In the genomic region with DNA sequence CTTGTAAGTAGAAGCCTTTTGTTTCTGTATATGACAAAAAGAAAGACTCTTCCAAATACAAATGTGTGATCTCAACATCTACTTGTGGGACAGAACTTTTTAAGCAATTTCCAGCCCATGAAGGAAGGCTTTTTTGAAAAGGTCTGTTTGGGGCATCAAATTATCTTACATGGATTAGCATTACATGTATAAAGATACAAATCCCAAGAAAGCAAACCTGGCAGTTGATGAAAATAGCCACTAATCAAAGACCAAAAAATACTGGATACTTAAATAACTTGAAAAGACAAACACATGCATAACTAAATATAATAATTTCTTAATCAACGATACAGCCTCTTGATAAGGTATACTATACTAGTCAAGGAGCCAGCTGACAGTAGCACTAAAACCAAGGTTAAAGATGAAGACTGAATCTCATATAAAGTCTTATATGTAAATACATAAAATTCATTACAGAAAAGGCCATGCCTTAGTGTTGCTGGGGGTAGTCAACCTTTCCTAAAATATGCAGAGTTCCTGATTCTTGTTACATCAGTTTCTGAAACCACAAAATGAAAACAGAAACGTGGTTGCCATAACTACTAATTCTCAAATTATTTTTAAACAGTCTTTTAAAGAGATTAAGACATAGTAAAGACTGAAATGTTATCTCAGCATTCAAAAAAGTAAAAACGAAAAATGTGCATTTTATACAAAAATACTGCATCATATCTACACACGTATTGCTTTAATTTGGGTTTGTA, we compare ENCODE assay signal across 8 cellular contexts. TPM values are rescaled to one million over a fixed set of nuclear protein-coding genes. Genes with fewer than 3 reads are reported as not detected.
DNase-seq lines count a peak whose midpoint lies in the region; ATAC-seq and TF ChIP-seq lines count a peak whose summit lies in the region.

No MANE protein-coding gene starts in this region.

- no peaks in the 10 kb centered on the region for H3K9me2 ChIP-seq in hepatocyte (replicated peaks; ENCODE audit: insufficient read depth)

- peaks cover 28% of the 10 kb centered on the region for H3K36me3 Mint-ChIP-seq in activated CD8-positive, alpha-beta T cell treated with anti-CD3 and anti-CD28 coated beads for 36 hours (ENCODE audit: low read depth)

- peak overlapping the region; percentile 86 for H3K27ac ChIP-seq in hepatocyte
- H3K27ac ChIP-seq in testis, result peak overlapping the region; percentile 60 to 87

- H2AFZ ChIP-seq in hepatocyte, result no peak overlapping the region

- H3K9me3 ChIP-seq in hepatocyte (ENCODE audit: low read depth), result no peaks in the 10 kb centered on the region
- H3K9me3 ChIP-seq in testis, result no peaks in the 10 kb centered on the region

- peak overlapping the region; percentile 80 for H3K27ac Mint-ChIP-seq in activated CD8-positive, alpha-beta T cell treated with anti-CD3 and anti-CD28 coated beads for 36 hours

- POLR2A ChIA-PET in activated CD8-positive, alpha-beta T cell treated with anti-CD3 and anti-CD28 coated beads for 36 hours (lab: Charles Lee), result no interaction called here

- H3K4me1 Mint-ChIP-seq in activated CD8-positive, alpha-beta T cell treated with anti-CD3 and anti-CD28 coated beads for 36 hours (ENCODE audit: low read depth), result peaks cover 68% of the 10 kb centered on the region

- no peaks in the 10 kb centered on the region for H3K27me3 Mint-ChIP-seq in activated CD8-positive, alpha-beta T cell treated with anti-CD3 and anti-CD28 coated beads for 36 hours

- peaks cover 9% of the 10 kb centered on the region for H3K4me1 ChIP-seq in hepatocyte (ENCODE audit: insufficient read depth)
- H3K4me1 ChIP-seq in testis, result peaks cover 9% of the 10 kb centered on the region

- WGBS in hepatocyte (ENCODE audit: low lambda C conversion rate, missing lambda C conversion rate), result 69% methylated on average over 4 of the region's 4 CpGs
- WGBS in testis, 2 donors, result 35 to 41% methylated on average over 4 of the region's 4 CpGs

- H3K79me2 ChIP-seq in hepatocyte, result peaks cover 72% of the 10 kb centered on the region

- H3K27me3 ChIP-seq in hepatocyte, result no peaks in the 10 kb centered on the region
- H3K27me3 ChIP-seq in testis, result no peaks in the 10 kb centered on the region
- no peaks in the 10 kb centered on the region for H3K27me3 ChIP-seq in H7 (ENCODE audit: control insufficient read depth, insufficient read depth, low read length)

- TF ChIP-seq POLR2A in GM15510 (IDR thresholded peaks at IDR 0.05; ENCODE audit: borderline replicate concordance, extremely low read depth, insufficient read length) (peak; percentile 4), testis (IDR thresholded peaks at IDR 0.05) (no peak)

- DNase-seq in activated CD8-positive, alpha-beta T cell treated with anti-CD3 and anti-CD28 coated beads for 36 hours, result peak; percentile 26
- DNase-seq in hepatocyte (ENCODE audit: low spot score) (no peak), testis (no peak), H7 (no peak), NCI-H748 treated with DMSO at 0.1 percent for 48 hours (lab: John Stamatoyannopoulos, UW) (no peak), posterior vena cava (ENCODE audit: low spot score) (no peak)

- no peaks in the 10 kb centered on the region for H4K20me1 ChIP-seq in hepatocyte (ENCODE audit: insufficient read depth, poor library complexity, severe bottlenecking)

- CTCF ChIA-PET in activated CD8-positive, alpha-beta T cell treated with anti-CD3 and anti-CD28 coated beads for 36 hours (lab: Charles Lee), result no interaction called here

- peaks cover 7% of the 10 kb centered on the region for H3K9me3 Mint-ChIP-seq in activated CD8-positive, alpha-beta T cell treated with anti-CD3 and anti-CD28 coated beads for 36 hours

- H3K4me3 Mint-ChIP-seq in activated CD8-positive, alpha-beta T cell treated with anti-CD3 and anti-CD28 coated beads for 36 hours, result peak overlapping the region; percentile 74

- ATAC-seq in HG03432 (IDR thresholded peaks at IDR 0.05; ENCODE audit: unreplicated experiment), result peak; percentile 40
- ATAC-seq in activated CD8-positive, alpha-beta T cell treated with anti-CD3 and anti-CD28 coated beads for 36 hours, result peak; percentile 10

- H3K4me3 ChIP-seq in hepatocyte (peak overlapping the region; percentile 19), testis (no peak overlapping the region), H7 (ENCODE audit: insufficient read depth, low read depth, low read length) (no peak overlapping the region)

- peak overlapping the region; percentile 74 for H3K4me2 ChIP-seq in hepatocyte

- H3K36me3 ChIP-seq in hepatocyte (replicated peaks; ENCODE audit: insufficient read depth, low read depth), result no peaks in the 10 kb centered on the region
- no peaks in the 10 kb centered on the region for H3K36me3 ChIP-seq in testis (ENCODE audit: low read depth, missing control alignments)
- H3K36me3 ChIP-seq in H7 (replicated peaks; ENCODE audit: control insufficient read depth, insufficient read depth, low read length), result no peaks in the 10 kb centered on the region

- intact Hi-C loops in activated CD8-positive, alpha-beta T cell treated with anti-CD3 and anti-CD28 coated beads for 36 hours (cut with micrococcal nuclease), result loop anchor here (5.0 kb wide), 1 partner anchor 158 kb away; no protein-coding TSS in a partner anchor
- intact Hi-C loops in testis (cut with DNase I; ENCODE audit: low total_unique reads), result no loop called here
- intact Hi-C loops in posterior vena cava (cut with DNase I), result loop anchor here in 1 of 2 donors (10.0 kb wide), 1 partner anchor 161 kb away; no protein-coding TSS in a partner anchor

- no peak for TF ChIP-seq CTCF in activated CD8-positive, alpha-beta T cell treated with anti-CD3 and anti-CD28 coated beads for 36 hours (IDR thresholded peaks at IDR 0.05)
- no peak for TF ChIP-seq CTCF in hepatocyte (IDR thresholded peaks at IDR 0.05; ENCODE audit: poor library complexity)
- no peak for TF ChIP-seq CTCF in testis (IDR thresholded peaks at IDR 0.05)

RNA-seq across cellular contexts. Expression of a gene that starts 2.0 kb away (rescaled TPM):
- total RNA-seq in activated CD8-positive, alpha-beta T cell treated with anti-CD3 and anti-CD28 coated beads for 36 hours, result 10 to 100 TPM; 32.9 to 35.3 TPM
- total RNA-seq in hepatocyte, result 34.5 and 40.6 TPM in 2 replicates
- 12.3 and 17.8 TPM in 2 replicates for polyA plus RNA-seq in hepatocyte
- 10 to 100 TPM; 93.8 to 96.3 TPM for total RNA-seq in testis
- polyA plus RNA-seq in testis (ENCODE audit: insufficient read depth, low read depth, low replicate concordance), result 82.8 TPM
- total RNA-seq in H7 (2014; rRNA removed; shearing (Covaris generic)), result 28.5 and 38.9 TPM in 2 replicates
- total RNA-seq in posterior vena cava, result 10 to 100 TPM; 40.9 to 45.0 TPM
